ENCODE assay signal across 13 cellular contexts in genomic region chr9:135886147-135886981, GRCh38. TPM values are rescaled to one million over a fixed set of nuclear protein-coding genes. Genes with fewer than 3 reads are reported as not detected.
DNase-seq lines count a peak whose midpoint lies in the region; ATAC-seq, FAIRE-seq and TF ChIP-seq lines count a peak whose summit lies in the region.
"Had no signal": no experiment of that assay in that cellular context is flagged by ENCODE, and none has a peak within 500 bp of the region (broad histone marks: within the 10 kb centered on the region; RNA-seq: fewer than 3 reads in every experiment).

No MANE protein-coding gene starts in this region.

- no peaks in the 10 kb centered on the region for H3K27me3 ChIP-seq in Caco-2 (replicated peaks; ENCODE audit: control insufficient read depth, insufficient read depth, low read length)
- H3K27me3 ChIP-seq in effector memory CD4-positive, alpha-beta T cell (replicated peaks; ENCODE audit: control insufficient read depth, insufficient read depth, low read length, poor library complexity, severe bottlenecking) = no peaks in the 10 kb centered on the region
- H3K27me3 ChIP-seq in osteoblast (ENCODE audit: insufficient read depth, low read length) = no peaks in the 10 kb centered on the region
- H3K27me3 ChIP-seq in tibial nerve = no peaks in the 10 kb centered on the region

- BruUV-seq in Caco-2 (replicated peaks; lab: Mats Ljungman, UMichigan) = no TSS peak

- H3K9me3 Mint-ChIP-seq in Caco-2 (ENCODE audit: unreplicated experiment) = no peaks in the 10 kb centered on the region
- no peaks in the 10 kb centered on the region for H3K9me3 Mint-ChIP-seq in T-cell

- no peak for TF ChIP-seq EP300 in tibial nerve (IDR thresholded peaks at IDR 0.05)

- no peaks in the 10 kb centered on the region; the same call in 1 of the 2 replicates for H3K36me3 ChIP-seq in Caco-2 (ENCODE audit: control insufficient read depth, insufficient read depth, low read length)
- H3K36me3 ChIP-seq in effector memory CD4-positive, alpha-beta T cell (ENCODE audit: control insufficient read depth, insufficient read depth, low read length) = peaks cover 5% of the 10 kb centered on the region
- peaks cover 3% of the 10 kb centered on the region for H3K36me3 ChIP-seq in osteoblast (ENCODE audit: insufficient read depth, low read length)
- peaks cover 0 to 15% (median 0%) of the 10 kb centered on the region in 3 donors for H3K36me3 ChIP-seq in tibial nerve

- CTCF ChIA-PET in Caco-2 (lab: Charles Lee) (no interaction called here), T-cell (lab: Charles Lee) (no interaction called here)

- peaks cover 16% of the 10 kb centered on the region for H3K36me3 Mint-ChIP-seq in Caco-2 (ENCODE audit: insufficient read depth, unreplicated experiment)
- H3K36me3 Mint-ChIP-seq in T-cell = no peaks in the 10 kb centered on the region

- H4K20me1 ChIP-seq in osteoblast (ENCODE audit: insufficient read depth, low read length) = peaks cover 94% of the 10 kb centered on the region

- TF ChIP-seq POLR2A in GM12891 (IDR thresholded peaks at IDR 0.05; ENCODE audit: low read depth, low read length) = no peak
- no peak for TF ChIP-seq POLR2A in tibial nerve (IDR thresholded peaks at IDR 0.05)

- TF ChIP-seq CTCF in Caco-2 (IDR thresholded peaks at IDR 0.05; ENCODE audit: insufficient read depth in 1 of 2, low read depth in 1 of 2, low read length in 1 of 2, severe bottlenecking in 1 of 2, unreplicated experiment in 1 of 2) (no peak), osteoblast (IDR thresholded peaks at IDR 0.05; ENCODE audit: extremely low read depth, low read depth, low read length) (no peak), tibial nerve (IDR thresholded peaks at IDR 0.05) (no peak)

- H3K79me2 ChIP-seq in osteoblast (ENCODE audit: insufficient read depth, low read length) = peaks cover 100% of the 10 kb centered on the region

- H3K4me1 ChIP-seq in Caco-2 (no peaks in the 10 kb centered on the region), osteoblast (ENCODE audit: insufficient read depth, low read length) (peaks cover 22% of the 10 kb centered on the region), tibial nerve (peaks cover 0 to 73% (median 24%) of the 10 kb centered on the region in 4 donors)
- peaks cover 49% of the 10 kb centered on the region for H3K4me1 ChIP-seq in effector memory CD4-positive, alpha-beta T cell (ENCODE audit: control insufficient read depth, insufficient read depth, low read length, poor library complexity, severe bottlenecking)
- H3K4me1 ChIP-seq: HAP-1 had no signal

- no peaks in the 10 kb centered on the region for H3K27me3 Mint-ChIP-seq in Caco-2 (ENCODE audit: insufficient read depth, unreplicated experiment)
- H3K27me3 Mint-ChIP-seq in T-cell = no peaks in the 10 kb centered on the region

- H3K4me1 Mint-ChIP-seq in Caco-2 (ENCODE audit: low read depth, unreplicated experiment) = peaks cover 31% of the 10 kb centered on the region
- H3K4me1 Mint-ChIP-seq in T-cell = peaks cover 74 to 82% (median 75%) of the 10 kb centered on the region in 3 donors

- H3K4me3 ChIP-seq in Caco-2 (ENCODE audit: low read depth, low read length) = no peak overlapping the region
- H3K4me3 ChIP-seq in effector memory CD4-positive, alpha-beta T cell (ENCODE audit: insufficient read depth, low read depth, low read length, poor library complexity, severe bottlenecking) = no peak overlapping the region
- H3K4me3 ChIP-seq in osteoblast (ENCODE audit: insufficient read depth, low read length) = no peak overlapping the region
- no peak overlapping the region for H3K4me3 ChIP-seq in tibial nerve
- H3K4me3 ChIP-seq: HAP-1 had no signal

- no peak for ATAC-seq in T-cell (replicated peaks in 1 of 4)
- ATAC-seq: esophagus mucosa had no signal

- FAIRE-seq in GM12891 (lab: Jason Lieb, UNC) = no peak
- FAIRE-seq: islet of Langerhans had no signal

- no peak overlapping the region for H2AFZ ChIP-seq in osteoblast (ENCODE audit: low read length)

- WGBS in tibial nerve, 2 donors = 80% methylated on average over 21 of the region's 21 CpGs

- no peak for DNase-seq in Caco-2
- DNase-seq in T-cell = no peak
- no peak for DNase-seq in effector memory CD4-positive, alpha-beta T cell
- peak; percentile 67 for DNase-seq in osteoblast (ENCODE audit: insufficient read length, low spot score, missing footprints)
- DNase-seq in NCI-H1930 (lab: John Stamatoyannopoulos, UW) = no peak
- DNase-seq in GM12891 (ENCODE audit: insufficient read length, low spot score) = no peak
- no peak for DNase-seq in stimulated activated CD8-positive, alpha-beta memory T cell treated with anti-CD3 and anti-CD28 coated beads, Interleukin-4, amount 100 ng/mL, for 48 hours
- DNase-seq in tibial nerve (ENCODE audit: low spot score in 2 of 2) = no peak
- DNase-seq: activated gamma-delta T cell treated with Interleukin-2 at 50 U/mL for 16 hours, NCI-H526 had no signal

- intact Hi-C loops in Caco-2 (cut with micrococcal nuclease; ENCODE audit: unreplicated experiment) = no loop called here

- H3K4me2 ChIP-seq in osteoblast (ENCODE audit: insufficient read depth, low read length) = no peak overlapping the region

- H3K27ac Mint-ChIP-seq in Caco-2 (ENCODE audit: unreplicated experiment) (peak overlapping the region; percentile 25), T-cell (peak overlapping the region; percentile 60 to 94)

- H3K27ac ChIP-seq in effector memory CD4-positive, alpha-beta T cell (ENCODE audit: insufficient read depth, low read length, poor library complexity, severe bottlenecking) = peak overlapping the region; percentile 24
- peak overlapping the region; percentile 71 for H3K27ac ChIP-seq in osteoblast (ENCODE audit: low read depth, low read length)
- no peak overlapping the region for H3K27ac ChIP-seq in tibial nerve

- H3K9me3 ChIP-seq in Caco-2 = no peaks in the 10 kb centered on the region
- H3K9me3 ChIP-seq in effector memory CD4-positive, alpha-beta T cell (ENCODE audit: control insufficient read depth, low read length) = no peaks in the 10 kb centered on the region
- no peaks in the 10 kb centered on the region for H3K9me3 ChIP-seq in osteoblast (ENCODE audit: low read depth, low read length)
- H3K9me3 ChIP-seq in tibial nerve = no peaks in the 10 kb centered on the region
- H3K9me3 ChIP-seq: HAP-1 had no signal

- POLR2A ChIA-PET in Caco-2 (lab: Charles Lee) = no interaction called here
- POLR2A ChIA-PET in T-cell (lab: Charles Lee) = no interaction called here

- no peak overlapping the region for H3K4me3 Mint-ChIP-seq in Caco-2 (ENCODE audit: unreplicated experiment)
- H3K4me3 Mint-ChIP-seq in T-cell = peak overlapping the region; percentile 52 to 85 (median 73)

TF ChIP-seq in GM12891, 5 proteins besides CTCF, POLR2A, EP300 and RAD21:
- TF ChIP-seq POLR2AphosphoS5 (IDR thresholded peaks at IDR 0.05; ENCODE audit: low read depth, low read length) (no peak), TAF1 (IDR thresholded peaks at IDR 0.05; ENCODE audit: low read depth, low read length) (no peak), POU2F2 (IDR thresholded peaks at IDR 0.05; ENCODE audit: low read depth, low read length) (no peak), PAX5 (IDR thresholded peaks at IDR 0.05; ENCODE audit: insufficient read depth, low read length, severe bottlenecking) (no peak), SPI1 (IDR thresholded peaks at IDR 0.05; ENCODE audit: low read depth, low read length) (no peak)
TF ChIP-seq in GM12891: peak in this region for 0.

RNA-seq across cellular contexts. Expression of gene CAMSAP1, which starts 21.0 kb away (rescaled TPM):
- total RNA-seq in Caco-2 (2022) (31.3 and 38.2 TPM in 2 replicates), T-cell (10 to 100 TPM; 25.6 to 38.7 (median 35.6) TPM), osteoblast (22.1 and 26.1 TPM in 2 replicates), tibial nerve (10 to 100 TPM; 27.6 to 40.8 (median 35.7) TPM)
- 7.8 TPM for polyA plus RNA-seq in GM12891 (2012; ENCODE audit: low read depth, missing spikeins)

Comparison
In these comparisons a context has a peak if more than half of its experiments do, and no peak if none do; other contexts are left out.
1. H3K27ac ChIP-seq: peak in effector memory CD4-positive, alpha-beta T cell (single experiment) and osteoblast (single experiment); none in tibial nerve (0 of 4).